ENCODE assay signal across 11 cellular contexts in the genomic region with DNA sequence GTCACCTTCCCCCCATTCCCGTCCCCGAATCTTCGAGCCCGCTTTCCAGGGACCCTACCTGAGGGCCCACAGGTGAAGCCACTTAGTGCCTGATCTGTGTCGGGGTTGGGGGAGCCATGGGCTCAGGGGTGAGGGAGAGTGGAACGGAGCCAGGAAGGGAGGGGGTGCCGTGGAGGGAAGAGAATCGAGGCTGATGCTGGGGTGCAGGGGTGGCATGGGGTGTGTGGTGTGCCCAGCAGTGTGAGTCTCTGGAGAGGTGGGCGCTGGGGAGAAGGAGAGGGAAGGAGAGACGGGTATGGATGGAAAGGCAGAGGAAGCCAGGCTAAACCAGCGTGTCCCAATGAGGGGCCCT. TPM values are rescaled to one million over a fixed set of nuclear protein-coding genes. Genes with fewer than 3 reads are reported as not detected.
DNase-seq lines count a peak whose midpoint lies in the region; ATAC-seq and TF ChIP-seq lines count a peak whose summit lies in the region.
"Had no signal": no experiment of that assay in that cellular context is flagged by ENCODE, and none has a peak within 500 bp of the region (broad histone marks: within the 10 kb centered on the region; RNA-seq: fewer than 3 reads in every experiment).

No MANE protein-coding gene starts in this region.

- peaks cover 21 to 40% of the 10 kb centered on the region in 2 donors for H3K4me1 Mint-ChIP-seq in natural killer cell
- H3K4me1 Mint-ChIP-seq in type B pancreatic cell (ENCODE audit: unreplicated experiment) = peaks cover 20% of the 10 kb centered on the region

- peak overlapping the region; percentile 81 for H3K4me3 Mint-ChIP-seq in natural killer cell
- peak overlapping the region; percentile 70 for H3K4me3 Mint-ChIP-seq in type B pancreatic cell
- H3K4me3 Mint-ChIP-seq: activated CD4-positive, alpha-beta T cell treated with anti-CD3 and anti-CD28 coated beads, Interleukin-2, amount 10 ng/mL, durations not matched to agents 7 days and 5 days had no signal

- H3K27me3 ChIP-seq in cardiac muscle cell = no peaks in the 10 kb centered on the region
- H3K27me3 ChIP-seq in MG63 = no peaks in the 10 kb centered on the region

- H3K27ac Mint-ChIP-seq in natural killer cell = peak overlapping the region in 1 of 2 donors; percentile 69
- H3K27ac Mint-ChIP-seq in type B pancreatic cell = peak overlapping the region; percentile 41
- H3K27ac Mint-ChIP-seq: activated CD4-positive, alpha-beta T cell treated with anti-CD3 and anti-CD28 coated beads, Interleukin-2, amount 10 ng/mL, durations not matched to agents 7 days and 5 days had no signal

- H3K4me3 ChIP-seq in cardiac muscle cell = no peak overlapping the region
- H3K4me3 ChIP-seq in coronary artery = peak overlapping the region; percentile 52
- no peak overlapping the region for H3K4me3 ChIP-seq in MG63

- H3K36me3 Mint-ChIP-seq in natural killer cell (no peaks in the 10 kb centered on the region), type B pancreatic cell (no peaks in the 10 kb centered on the region)

- DNase-seq in cardiac muscle cell (ENCODE audit: low read depth in 1 of 2, low spot score in 1 of 2) = no peak
- DNase-seq in left ventricle myocardium superior = no peak
- DNase-seq in coronary artery (ENCODE audit: low spot score) = no peak
- DNase-seq in natural killer cell = no peak
- DNase-seq in type B pancreatic cell (ENCODE audit: extremely low spot score, unreplicated experiment) = no peak
- DNase-seq in NAMALWA (ENCODE audit: low spot score) = no peak
- DNase-seq in MG63 = no peak
- DNase-seq: activated CD4-positive, alpha-beta T cell treated with anti-CD3 and anti-CD28 coated beads, Interleukin-2, amount 10 ng/mL, durations not matched to agents 7 days and 5 days; AML-193; NCI-H1417 treated with DMSO at 0.1 percent for 48 hours had no signal

- H3K36me3 ChIP-seq in cardiac muscle cell (no peaks in the 10 kb centered on the region), MG63 (no peaks in the 10 kb centered on the region)

- H3K9me3 Mint-ChIP-seq in natural killer cell (no peaks in the 10 kb centered on the region), type B pancreatic cell (no peaks in the 10 kb centered on the region)
- H3K9me3 Mint-ChIP-seq: activated CD4-positive, alpha-beta T cell treated with anti-CD3 and anti-CD28 coated beads, Interleukin-2, amount 10 ng/mL, durations not matched to agents 7 days and 5 days had no signal

- no peaks in the 10 kb centered on the region for H3K9me3 ChIP-seq in cardiac muscle cell (ENCODE audit: low read depth)
- no peaks in the 10 kb centered on the region for H3K9me3 ChIP-seq in MG63

- H3K27me3 Mint-ChIP-seq in natural killer cell (ENCODE audit: low read depth in 2 of 2) (peaks cover 15 to 21% of the 10 kb centered on the region in 2 donors), type B pancreatic cell (no peaks in the 10 kb centered on the region)

- H3K27ac ChIP-seq in cardiac muscle cell (peak overlapping the region; percentile 60), coronary artery (peak overlapping the region in 1 of 2 donors; percentile 77)

- intact Hi-C loops in left ventricle myocardium superior (cut with micrococcal nuclease) (no loop called here), natural killer cell (cut with micrococcal nuclease) (no loop called here)

- no peak for ATAC-seq in left ventricle myocardium superior
- peak in 2 of 3 donors; percentile 21 to 28 for ATAC-seq in natural killer cell
- ATAC-seq in GM21526 (IDR thresholded peaks at IDR 0.05; ENCODE audit: low FRiP score, unreplicated experiment) = no peak

- peaks cover 20% of the 10 kb centered on the region for H3K4me1 ChIP-seq in cardiac muscle cell (ENCODE audit: low read depth)

- TF ChIP-seq CTCF in cardiac muscle cell (IDR thresholded peaks at IDR 0.05; ENCODE audit: low read depth, low read length) = no peak
- no peak for TF ChIP-seq CTCF in coronary artery (IDR thresholded peaks at IDR 0.05)
- no peak for TF ChIP-seq CTCF in natural killer cell (IDR thresholded peaks at IDR 0.05)
- no peak for TF ChIP-seq CTCF in type B pancreatic cell (conservative IDR thresholded peaks at IDR 0.05)

RNA-seq across cellular contexts. Expression of a gene that starts 1.1 kb away (rescaled TPM):
- total RNA-seq in cardiac muscle cell (12.9 and 36.2 TPM in 2 replicates), left ventricle myocardium superior (9.8 TPM), natural killer cell (not detected), type B pancreatic cell (ENCODE audit: low replicate concordance) (15.1 and 17.1 TPM in 2 replicates)
- 21.3 and 43.7 TPM in 2 replicates for polyA plus RNA-seq in cardiac muscle cell
- not detected in 2 replicates for total RNA-seq in MG63 (2014; rRNA removed; shearing (Covaris generic); ENCODE audit: low replicate concordance)
- total RNA-seq: activated CD4-positive, alpha-beta T cell treated with anti-CD3 and anti-CD28 coated beads, Interleukin-2, amount 10 ng/mL, durations not matched to agents 7 days and 5 days had no signal

RNA-seq across cellular contexts. Expression of a gene that starts 10.2 kb away (rescaled TPM):
- total RNA-seq in cardiac muscle cell (1.2 and 4.2 TPM in 2 replicates), left ventricle myocardium superior (45.7 TPM), natural killer cell (1 to 10 TPM in 2 of 3 donors, under 1 TPM in 1; 0.94 to 1.5 (median 1.1) TPM), type B pancreatic cell (ENCODE audit: low replicate concordance) (0.88 and 1.1 TPM in 2 replicates)
- 1.6 and 2.2 TPM in 2 replicates for polyA plus RNA-seq in cardiac muscle cell
- 0.86 and 2.3 TPM in 2 replicates for total RNA-seq in MG63 (2014; rRNA removed; shearing (Covaris generic); ENCODE audit: low replicate concordance)

RNA-seq across cellular contexts. Expression of a gene that starts 40.3 kb away (rescaled TPM):
- total RNA-seq in cardiac muscle cell (68.8 and 113 TPM in 2 replicates), left ventricle myocardium superior (30.6 TPM), natural killer cell (10 to 100 TPM; 57.6 to 80.3 (median 66.6) TPM), type B pancreatic cell (ENCODE audit: low replicate concordance) (35.2 and 79.6 TPM in 2 replicates)
- polyA plus RNA-seq in cardiac muscle cell = 84.6 and 127 TPM in 2 replicates
- 28.2 and 32.1 TPM in 2 replicates for total RNA-seq in MG63 (2014; rRNA removed; shearing (Covaris generic); ENCODE audit: low replicate concordance)

Comparison
In these comparisons a context has a peak if more than half of its experiments do, and no peak if none do; other contexts are left out.
1. ATAC-seq: peak in natural killer cell (2 of 3); none in left ventricle myocardium superior (single experiment) and GM21526 (single experiment).